In the genomic region with DNA sequence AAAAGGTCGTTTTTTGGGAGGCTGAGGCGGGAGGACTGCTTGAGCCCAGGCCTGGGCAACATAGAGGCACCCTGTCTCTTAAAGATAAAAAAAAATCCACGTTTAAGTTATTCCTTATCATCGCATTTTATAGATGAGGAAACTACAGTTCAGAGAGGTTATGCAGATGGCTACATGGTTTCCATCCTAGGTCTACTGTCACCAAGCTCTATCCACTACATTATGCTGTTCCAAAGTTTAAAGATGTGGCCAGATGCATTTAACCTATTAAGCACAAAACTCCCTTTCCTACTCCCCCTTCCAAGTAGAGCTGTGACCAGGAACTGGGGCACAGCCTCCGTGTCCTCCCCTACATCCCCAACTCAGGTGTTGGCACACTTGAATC, we compare ENCODE assay signal across 9 cellular contexts. TPM values are rescaled to one million over a fixed set of nuclear protein-coding genes. Genes with fewer than 3 reads are reported as not detected.
DNase-seq lines count a peak whose midpoint lies in the region; ATAC-seq, FAIRE-seq and TF ChIP-seq lines count a peak whose summit lies in the region.
"Had no signal": no experiment of that assay in that cellular context is flagged by ENCODE, and none has a peak within 500 bp of the region (broad histone marks: within the 10 kb centered on the region; RNA-seq: fewer than 3 reads in every experiment).

No MANE protein-coding gene starts in this region.

- no peak for DNase-seq in Calu3
- no peak for DNase-seq in Panc1 (ENCODE audit: low read depth, low spot score)
- DNase-seq in esophagus muscularis mucosa (ENCODE audit: extremely low spot score), result no peak
- no peak for DNase-seq in prostate gland (ENCODE audit: low spot score)
- DNase-seq in stimulated activated CD4-positive, alpha-beta T cell treated with anti-CD3 and anti-CD28 coated beads, Interleukin-1b, Interleukin-23, amount 100 ng/mL, for 48 hours, result no peak
- no peak for DNase-seq in RCC 7860 (ENCODE audit: low spot score)

- CTCF ChIA-PET in Calu3 (lab: Charles Lee), result interaction anchor here (1.0 kb wide), 1 partner anchor 66 kb away, joined by 7 read pairs; the partner anchor contains the start of gene ABCB10
- CTCF ChIA-PET in Panc1 (lab: Charles Lee), result no interaction called here

- peak overlapping the region; percentile 71 for H3K27ac ChIP-seq in Panc1 (ENCODE audit: low read length)
- H3K27ac ChIP-seq in esophagus muscularis mucosa (replicated peaks in 1 of 4), result peak overlapping the region; percentile 2 to 95 (median 92)
- H3K27ac ChIP-seq in prostate gland, result peak overlapping the region in 1 of 2 donors; percentile 92

- TF ChIP-seq POLR2A in esophagus muscularis mucosa (IDR thresholded peaks at IDR 0.05; ENCODE audit: low read depth) (no peak), prostate gland (IDR thresholded peaks at IDR 0.05) (no peak)

- H3K4me1 ChIP-seq in Panc1 (ENCODE audit: control insufficient read depth, insufficient read depth, low read length), result peaks cover 20% of the 10 kb centered on the region
- peaks cover 43 to 71% (median 63%) of the 10 kb centered on the region in 4 donors for H3K4me1 ChIP-seq in esophagus muscularis mucosa
- H3K4me1 ChIP-seq in prostate gland (replicated peaks), result peaks cover 4% of the 10 kb centered on the region

- intact Hi-C loops in Calu3 (cut with micrococcal nuclease; ENCODE audit: unreplicated experiment) (no loop called here), Panc1 (cut with micrococcal nuclease; ENCODE audit: unreplicated experiment) (no loop called here), esophagus muscularis mucosa (cut with DNase I) (no loop called here), prostate gland (cut with DNase I) (no loop called here)

- H3K27me3 Mint-ChIP-seq in Calu3 (ENCODE audit: unreplicated experiment), result no peaks in the 10 kb centered on the region

- in situ Hi-C loops in Panc1 (cut with HindIII; ENCODE audit: low pct_unique_long_range_greater_than_20kb, low sequenced_read_pairs), result no loop called here

- H3K9me3 ChIP-seq in Panc1 (ENCODE audit: control insufficient read depth, insufficient read depth, low read depth, low read length) (no peaks in the 10 kb centered on the region), esophagus muscularis mucosa (no peaks in the 10 kb centered on the region), prostate gland (no peaks in the 10 kb centered on the region)

- peaks cover 7% of the 10 kb centered on the region for H3K36me3 ChIP-seq in Panc1 (ENCODE audit: control insufficient read depth, insufficient read depth, low read length)
- H3K36me3 ChIP-seq in esophagus muscularis mucosa, result no peaks in the 10 kb centered on the region
- no peaks in the 10 kb centered on the region for H3K36me3 ChIP-seq in prostate gland

- no peak for TF ChIP-seq EP300 in esophagus muscularis mucosa (IDR thresholded peaks at IDR 0.05)

- H3K27me3 ChIP-seq in Panc1 (ENCODE audit: control insufficient read depth, insufficient read depth, low read length) (no peaks in the 10 kb centered on the region), esophagus muscularis mucosa (no peaks in the 10 kb centered on the region), prostate gland (replicated peaks; ENCODE audit: insufficient read depth) (no peaks in the 10 kb centered on the region)

- POLR2A ChIA-PET in Panc1 (lab: Charles Lee), result no interaction called here

- no peak for FAIRE-seq in RCC 7860 (lab: Jason Lieb, UNC)
- FAIRE-seq: urothelium cell line had no signal

- peak overlapping the region; percentile 82 for H3K4me3 Mint-ChIP-seq in Calu3 (ENCODE audit: low read depth, unreplicated experiment)

- 48% methylated on average over 5 of the region's 5 CpGs for WGBS in esophagus muscularis mucosa
- 61% methylated on average over 5 of the region's 5 CpGs for WGBS in prostate gland

- ATAC-seq in Panc1 (no peak), GM21381 (IDR thresholded peaks at IDR 0.05; ENCODE audit: unreplicated experiment) (no peak), HG02623 (IDR thresholded peaks at IDR 0.05; ENCODE audit: unreplicated experiment) (no peak)

- peak overlapping the region; percentile 58 for H3K27ac Mint-ChIP-seq in Calu3 (ENCODE audit: unreplicated experiment)

- peaks cover 45% of the 10 kb centered on the region for H3K36me3 Mint-ChIP-seq in Calu3 (ENCODE audit: insufficient read depth, unreplicated experiment)

- no peaks in the 10 kb centered on the region for H3K9me3 Mint-ChIP-seq in Calu3 (ENCODE audit: low read depth, unreplicated experiment)

- no TSS peak for BruUV-seq in Calu3 (replicated peaks; lab: Mats Ljungman, UMichigan)
- no TSS peak for BruUV-seq in Panc1 (replicated peaks; lab: Mats Ljungman, UMichigan)

- H3K4me3 ChIP-seq in Panc1 (ENCODE audit: low read depth in 2 of 2, low read length in 2 of 2) (peak overlapping the region; percentile 79 to 100), esophagus muscularis mucosa (peak overlapping the region; percentile 77 to 97 (median 87)), prostate gland (peak overlapping the region; percentile 90 to 94)

- H3K4me1 Mint-ChIP-seq in Calu3 (ENCODE audit: low read depth, unreplicated experiment), result peaks cover 50% of the 10 kb centered on the region

- TF ChIP-seq CTCF in Calu3 (IDR thresholded peaks at IDR 0.05; ENCODE audit: unreplicated experiment) (no peak), Panc1 (IDR thresholded peaks at IDR 0.05) (no peak), esophagus muscularis mucosa (IDR thresholded peaks at IDR 0.05) (no peak), prostate gland (IDR thresholded peaks at IDR 0.05) (no peak)

RNA-seq across cellular contexts. Expression of gene TAF5L, which starts 1.4 kb away (rescaled TPM):
- 35.8 and 36.3 TPM in 2 replicates for total RNA-seq in Calu3 (2022)
- 23.8 TPM for total RNA-seq in Panc1 (2021; ENCODE audit: unreplicated experiment)
- 16.2 TPM for polyA plus RNA-seq in Panc1 (2012; ENCODE audit: insufficient read length)
- 10 to 100 TPM; 18.7 to 29.6 (median 23.4) TPM for total RNA-seq in esophagus muscularis mucosa
- 10 to 100 TPM; 14.0 to 17.2 TPM for total RNA-seq in prostate gland

RNA-seq across cellular contexts. Expression of gene URB2, which starts 1.5 kb away (rescaled TPM):
- 25.2 and 25.7 TPM in 2 replicates for total RNA-seq in Calu3 (2022)
- 21.9 TPM for total RNA-seq in Panc1 (2021; ENCODE audit: unreplicated experiment)
- 8.6 TPM for polyA plus RNA-seq in Panc1 (2012; ENCODE audit: insufficient read length)
- total RNA-seq in esophagus muscularis mucosa, result 10 to 100 TPM in 1 of 4 donors, 1 to 10 TPM in 3; 5.0 to 14.6 (median 8.3) TPM
- 10 to 100 TPM in 1 of 2 donors, 1 to 10 TPM in 1; 5.6 to 11.9 TPM for total RNA-seq in prostate gland
